Comparison of ENCODE assay signal across 27 cellular contexts in the genomic region with DNA sequence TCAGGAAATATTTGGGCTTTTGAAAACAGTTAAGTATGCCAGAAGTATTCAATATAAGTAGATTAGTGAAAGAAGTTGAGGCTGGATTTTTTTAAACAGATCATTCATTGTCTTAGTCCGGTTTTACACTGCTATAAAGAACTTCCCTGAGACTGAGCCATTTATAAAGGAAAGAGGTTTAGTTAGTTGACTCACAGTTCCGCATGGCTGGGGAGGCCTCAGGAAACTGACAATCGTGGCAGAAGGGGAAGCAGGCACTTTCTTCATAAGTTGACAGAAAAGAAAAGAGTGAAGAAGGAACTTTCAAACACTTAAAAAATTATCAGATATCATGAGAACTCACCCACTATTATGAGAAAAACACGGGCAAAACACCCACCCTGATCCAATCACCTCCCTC. TPM values are rescaled to one million over a fixed set of nuclear protein-coding genes. Genes with fewer than 3 reads are reported as not detected.
DNase-seq lines count a peak whose midpoint lies in the region; ATAC-seq and TF ChIP-seq lines count a peak whose summit lies in the region.
"Had no signal": no experiment of that assay in that cellular context is flagged by ENCODE, and none has a peak within 500 bp of the region (broad histone marks: within the 10 kb centered on the region; RNA-seq: fewer than 3 reads in every experiment).

No MANE protein-coding gene starts in this region.

- intact Hi-C loops in ascending aorta (cut with DNase I) = no loop called here

- no peaks in the 10 kb centered on the region for H3K36me3 ChIP-seq in ascending aorta
- H3K36me3 ChIP-seq: brain microvascular endothelial cell, MG63, stomach, upper lobe of right lung had no signal

- H3K27ac ChIP-seq in ascending aorta = no peak overlapping the region
- H3K27ac ChIP-seq: brain microvascular endothelial cell, hepatocyte, stomach, upper lobe of right lung had no signal

- no peaks in the 10 kb centered on the region for H3K27me3 ChIP-seq in ascending aorta
- H3K27me3 ChIP-seq: brain microvascular endothelial cell, hepatocyte, MG63, stomach, upper lobe of right lung had no signal

- ATAC-seq in GM21529 (IDR thresholded peaks at IDR 0.05; ENCODE audit: unreplicated experiment) (peak; percentile 80), HG03575 (IDR thresholded peaks at IDR 0.05; ENCODE audit: extremely low read depth, insufficient number of reproducible peaks, low FRiP score, unreplicated experiment) (peak; percentile 82), HG02678 (IDR thresholded peaks at IDR 0.05; ENCODE audit: unreplicated experiment) (no peak)
- ATAC-seq: activated T-cell treated with anti-CD3 and anti-CD28 coated beads, Interleukin-2, amount 50 U/mL, for 72 hours; GM23338; HepG2; natural killer cell; upper lobe of right lung had no signal

- no peak for TF ChIP-seq CTCF in ascending aorta (IDR thresholded peaks at IDR 0.05)
- TF ChIP-seq CTCF in GM20000 (IDR thresholded peaks at IDR 0.05; ENCODE audit: extremely low read depth, missing control alignments) = no peak

- DNase-seq in DMS53 (lab: John Stamatoyannopoulos, UW) (peak; percentile 33), SKM-1 (lab: John Stamatoyannopoulos, UW; ENCODE audit: unreplicated experiment) (peak; percentile 16), ascending aorta (ENCODE audit: low spot score in 2 of 2) (no peak), iPS-NIHi11 (ENCODE audit: low spot score) (no peak), GM20000 (ENCODE audit: low spot score) (no peak)
- DNase-seq: activated CD8-positive, alpha-beta memory T cell treated with anti-CD3 and anti-CD28 coated beads for 24 hours; activated naive CD8-positive, alpha-beta T cell treated with anti-CD3 and anti-CD28 coated beads, Interleukin-2, amount 10 ng/mL, durations not matched to agents 7 days and 5 days; activated T-cell treated with anti-CD3 and anti-CD28 coated beads, Interleukin-2, amount 50 U/mL, for 72 hours; brain microvascular endothelial cell; cortex of kidney; EL; kidney; MG63; natural killer cell; NCI-H187; NCI-H2227 treated with DMSO at 0.1 percent for 48 hours; stimulated activated CD4-positive, alpha-beta T cell treated with anti-CD3 and anti-CD28 coated beads, Interleukin-2, amount 100 ng/mL, for 24 hours; stomach; T-helper 2 cell; upper lobe of right lung had no signal

- H3K4me1 ChIP-seq in ascending aorta = no peaks in the 10 kb centered on the region
- H3K4me1 ChIP-seq: stomach, upper lobe of right lung had no signal

- no peaks in the 10 kb centered on the region for H3K9me3 ChIP-seq in ascending aorta
- H3K9me3 ChIP-seq: MG63, upper lobe of right lung had no signal

- no peak overlapping the region for H3K4me3 ChIP-seq in ascending aorta
- H3K4me3 ChIP-seq: GM23338, hepatocyte, MG63, stomach, upper lobe of right lung had no signal

RNA-seq across cellular contexts. Expression of gene CYLC1, which starts 31.1 kb away (rescaled TPM):
- total RNA-seq in ascending aorta = not detected
- total RNA-seq: activated naive CD8-positive, alpha-beta T cell treated with anti-CD3 and anti-CD28 coated beads, Interleukin-2, amount 10 ng/mL, durations not matched to agents 7 days and 5 days; activated T-cell treated with anti-CD3 and anti-CD28 coated beads, Interleukin-2, amount 50 U/mL, for 72 hours; GM23338; hepatocyte; HepG2; kidney; natural killer cell; progenitor cell of endocrine pancreas; stomach; upper lobe of right lung had no signal

Comparison
In these comparisons a context has a peak if more than half of its experiments do, and no peak if none do; other contexts are left out.
1. DNase-seq: peak in DMS53 (single experiment) and SKM-1 (single experiment); none in ascending aorta (0 of 2), iPS-NIHi11 (single experiment) and GM20000 (single experiment).